8 cellular contexts compared by ENCODE assay signal in genomic region chr3:101724329-101725191, GRCh38. TPM values are rescaled to one million over a fixed set of nuclear protein-coding genes. Genes with fewer than 3 reads are reported as not detected.
DNase-seq lines count a peak whose midpoint lies in the region; ATAC-seq and TF ChIP-seq lines count a peak whose summit lies in the region.

Gene CEP97, plus strand, starts transcription at chr3:101724614. Its CDS starts 63 bp downstream, at chr3:101724677.

- peaks cover 33% of the 10 kb centered on the region for H3K36me3 Mint-ChIP-seq in CD8-positive, alpha-beta T cell
- peaks cover 35% of the 10 kb centered on the region for H3K36me3 Mint-ChIP-seq in effector memory CD8-positive, alpha-beta T cell (ENCODE audit: insufficient read depth)
- H3K36me3 Mint-ChIP-seq in memory B cell = peaks cover 8% of the 10 kb centered on the region

- H3K27ac Mint-ChIP-seq in CD8-positive, alpha-beta T cell = peak within 1 kb of the TSS; percentile 98
- peak within 1 kb of the TSS; percentile 91 to 94 for H3K27ac Mint-ChIP-seq in effector memory CD8-positive, alpha-beta T cell
- H3K27ac Mint-ChIP-seq in memory B cell = peak within 1 kb of the TSS; percentile 92

- no peaks in the 10 kb centered on the region for H3K36me3 ChIP-seq in CD8-positive, alpha-beta T cell (ENCODE audit: insufficient read depth, low read length)

- no peaks in the 10 kb centered on the region for H3K27me3 Mint-ChIP-seq in CD8-positive, alpha-beta T cell (ENCODE audit: low read depth)
- H3K27me3 Mint-ChIP-seq in effector memory CD8-positive, alpha-beta T cell = no peaks in the 10 kb centered on the region
- H3K27me3 Mint-ChIP-seq in memory B cell = no peaks in the 10 kb centered on the region

- TF ChIP-seq CTCF in CD8-positive, alpha-beta T cell (IDR thresholded peaks at IDR 0.05) = no peak

- POLR2A ChIA-PET in CD8-positive, alpha-beta T cell (lab: Charles Lee) = interaction anchor here (0.8 to 2.5 kb wide), 13 partner anchors 11 to 369 kb away, joined by 3 to 18 read pairs (median 5); partner anchors contain the start of genes NFKBIZ, NXPE3, PCNP and RPL24

- peak; percentile 94 for ATAC-seq in CD8-positive, alpha-beta T cell
- ATAC-seq in GM19468 (IDR thresholded peaks at IDR 0.05; ENCODE audit: extremely low read depth, unreplicated experiment) (peak; percentile 87), memory B cell (ENCODE audit: low read depth) (peak; percentile 87)
- ATAC-seq in effector memory CD8-positive, alpha-beta T cell (replicated peaks) = peak; percentile 94

- no peaks in the 10 kb centered on the region for H3K9me3 ChIP-seq in CD8-positive, alpha-beta T cell (ENCODE audit: low read length)

- H3K4me3 ChIP-seq in CD8-positive, alpha-beta T cell (ENCODE audit: low read depth, low read length) = peak within 1 kb of the TSS; percentile 82

- peak within 1 kb of the TSS; percentile 62 for H3K27ac ChIP-seq in CD8-positive, alpha-beta T cell (ENCODE audit: low read depth, low read length)

- peaks cover 37% of the 10 kb centered on the region for H3K4me1 Mint-ChIP-seq in CD8-positive, alpha-beta T cell (ENCODE audit: low read depth)
- peaks cover 21 to 34% of the 10 kb centered on the region in 2 donors for H3K4me1 Mint-ChIP-seq in effector memory CD8-positive, alpha-beta T cell (ENCODE audit: low read depth in 2 of 2)
- H3K4me1 Mint-ChIP-seq in memory B cell = peaks cover 14% of the 10 kb centered on the region

- intact Hi-C loops in CD8-positive, alpha-beta T cell (cut with DNase I, micrococcal nuclease) = loop anchor here (1.0 to 10.0 kb wide), 11 partner anchors 29 to 1017 kb away; partner anchors contain the start of genes NXPE3 (in 2 of the 2), RPL24 (in 2 of the 2), TFG (in 2 of the 2) and PCNP (in 1 of the 2)

- CTCF ChIA-PET in CD8-positive, alpha-beta T cell (lab: Charles Lee) = interaction anchor here (0.6 to 2.1 kb wide), 6 partner anchors 9 to 78 kb away, joined by 3 to 7 read pairs (median 3); partner anchors contain the start of gene NXPE3

- peak; percentile 67 to 90 (median 81) for DNase-seq in CD8-positive, alpha-beta T cell
- DNase-seq in HS-5 (ENCODE audit: low read depth) (peak; percentile 88), memory B cell (ENCODE audit: low spot score in 2 of 2) (peak; percentile 77 to 83)
- peak; percentile 90 for DNase-seq in NK-92 treated with Interleukin-12 subunit alpha and Interleukin-12 subunit beta, amount 100 ng/mL, for 24 hours (lab: John Stamatoyannopoulos, UW)
- DNase-seq in activated CD8-positive, alpha-beta memory T cell treated with anti-CD3 and anti-CD28 coated beads for 24 hours = peak; percentile 97
- peak; percentile 77 to 87 (median 78) for DNase-seq in effector memory CD8-positive, alpha-beta T cell
- DNase-seq in stimulated activated CD8-positive, alpha-beta memory T cell treated with anti-CD3 and anti-CD28 coated beads, Interleukin-12 subunit alpha, Interleukin-12 subunit beta, amount 100 ng/mL, for 24 hours (ENCODE audit: extremely low read depth) = peak; percentile 73

- H3K4me3 Mint-ChIP-seq in CD8-positive, alpha-beta T cell = peak within 1 kb of the TSS; percentile 100
- peak within 1 kb of the TSS; percentile 96 to 99 for H3K4me3 Mint-ChIP-seq in effector memory CD8-positive, alpha-beta T cell
- peak within 1 kb of the TSS; percentile 98 for H3K4me3 Mint-ChIP-seq in memory B cell

- no peaks in the 10 kb centered on the region for H3K27me3 ChIP-seq in CD8-positive, alpha-beta T cell (ENCODE audit: insufficient read depth, low read length)

- no peaks in the 10 kb centered on the region for H3K9me3 Mint-ChIP-seq in CD8-positive, alpha-beta T cell
- H3K9me3 Mint-ChIP-seq in effector memory CD8-positive, alpha-beta T cell = no peaks in the 10 kb centered on the region
- peaks cover 3% of the 10 kb centered on the region for H3K9me3 Mint-ChIP-seq in memory B cell

- H3K4me1 ChIP-seq in CD8-positive, alpha-beta T cell (ENCODE audit: insufficient read depth, low read length) = peaks cover 29% of the 10 kb centered on the region

RNA-seq across cellular contexts. Expression of gene CEP97, which starts in this region (rescaled TPM):
- total RNA-seq in CD8-positive, alpha-beta T cell = 1 to 10 TPM; 3.4 to 5.3 TPM

Comparison
In these comparisons a context has a peak if more than half of its experiments do, and no peak if none do; other contexts are left out.
1. Peak in every context shown above with its lines: DNase-seq, ATAC-seq, H3K4me3 ChIP-seq and H3K27ac ChIP-seq.